9 cellular contexts compared by ENCODE assay signal in the genomic region with DNA sequence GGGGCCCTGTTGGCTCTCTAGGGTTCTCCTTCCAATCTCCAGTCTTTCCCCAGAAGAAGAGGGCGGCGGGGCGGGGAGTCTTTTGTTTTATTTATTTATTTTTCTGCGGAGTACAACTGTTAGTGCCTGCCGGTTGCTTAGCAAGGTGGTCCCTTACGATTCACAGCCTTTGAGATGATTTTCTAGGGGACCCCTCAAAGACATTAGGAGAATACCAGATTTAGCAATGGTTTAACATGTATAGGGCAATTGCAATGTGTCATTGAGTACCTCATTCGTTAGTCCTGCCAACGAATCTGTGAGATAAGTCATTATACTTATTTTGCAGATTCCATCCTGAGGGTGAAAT. TPM values are rescaled to one million over a fixed set of nuclear protein-coding genes. Genes with fewer than 3 reads are reported as not detected.
DNase-seq lines count a peak whose midpoint lies in the region; ATAC-seq and TF ChIP-seq lines count a peak whose summit lies in the region.
"Had no signal": no experiment of that assay in that cellular context is flagged by ENCODE, and none has a peak within 500 bp of the region (broad histone marks: within the 10 kb centered on the region; RNA-seq: fewer than 3 reads in every experiment).

No MANE protein-coding gene starts in this region.

- H3K9ac ChIP-seq in fibroblast of lung (ENCODE audit: insufficient read depth, low read length): no peak overlapping the region

- H3K9me3 ChIP-seq in fibroblast of lung (ENCODE audit: control insufficient read depth, insufficient read depth, low read depth, low read length): no peaks in the 10 kb centered on the region

- H3K4me2 ChIP-seq in fibroblast of lung (ENCODE audit: extremely low read depth, insufficient read depth, low read length): peak overlapping the region; percentile 49

- H3K79me2 ChIP-seq in fibroblast of lung (ENCODE audit: control insufficient read depth, insufficient read depth, low read length): peaks cover 10% of the 10 kb centered on the region

- ATAC-seq in GM18868 (IDR thresholded peaks at IDR 0.05; ENCODE audit: unreplicated experiment) (peak; percentile 9), GM18870 (IDR thresholded peaks at IDR 0.05; ENCODE audit: unreplicated experiment) (no peak)

- H2AFZ ChIP-seq in fibroblast of lung (ENCODE audit: low read length): peak overlapping the region; percentile 92

- DNase-seq in RWPE1 (ENCODE audit: low spot score) (no peak), fibroblast of lung (ENCODE audit: low read depth in 2 of 2) (no peak), skeletal muscle cell (ENCODE audit: low read depth) (no peak), DMS114 treated with DMSO at 0.1 percent for 48 hours (lab: John Stamatoyannopoulos, UW; ENCODE audit: unreplicated experiment) (no peak), RKO (ENCODE audit: low spot score) (no peak), COR-L47 (lab: John Stamatoyannopoulos, UW) (no peak)

- peaks cover 4% of the 10 kb centered on the region for H3K4me1 ChIP-seq in fibroblast of lung (ENCODE audit: control insufficient read depth, extremely low read depth, insufficient read depth, low read length)

- H3K4me3 ChIP-seq in fibroblast of lung (replicated peaks in 1 of 4; ENCODE audit: control extremely low read depth in 1 of 4, insufficient read depth in 1 of 4, low read depth in 3 of 4, low read length in 4 of 4): peak overlapping the region; percentile 84 to 98 (median 94)
- H3K4me3 ChIP-seq in skeletal muscle cell (ENCODE audit: low read depth, low read length): peak overlapping the region; percentile 99

- POLR2A ChIA-PET in RWPE1 (lab: Yijun Ruan, JAX; ENCODE audit: low non-redundant PET): no interaction called here

- CTCF ChIA-PET in RWPE1 (lab: Yijun Ruan, JAX): interaction anchor here (0.7 to 2.6 kb wide), 4 partner anchors 55 to 636 kb away, joined by 3 to 8 read pairs (median 3); no protein-coding TSS in a partner anchor

- peaks cover 12% of the 10 kb centered on the region for H3K36me3 ChIP-seq in fibroblast of lung (ENCODE audit: control insufficient read depth, insufficient read depth, low read length)

- H4K20me1 ChIP-seq in fibroblast of lung (ENCODE audit: control insufficient read depth, extremely low read depth, insufficient read depth, low read length): no peaks in the 10 kb centered on the region

- no peaks in the 10 kb centered on the region for H3K27me3 ChIP-seq in fibroblast of lung (ENCODE audit: control insufficient read depth, insufficient read depth, low read length)

- H3K27ac ChIP-seq in RWPE1 (peak overlapping the region; percentile 83), fibroblast of lung (ENCODE audit: insufficient read depth, low read length) (peak overlapping the region; percentile 2)

- no peak for TF ChIP-seq CTCF in RWPE1 (conservative IDR thresholded peaks at IDR 0.05; ENCODE audit: low read depth)
- TF ChIP-seq CTCF in fibroblast of lung (conservative IDR thresholded peaks at IDR 0.05 in 1 of 2, IDR thresholded peaks at IDR 0.05 in 1 of 2; ENCODE audit: low read depth in 1 of 2, low read length in 2 of 2): no peak

RNA-seq across cellular contexts. Expression of gene MRPL16, which starts 0.3 kb away (rescaled TPM):
- 39.3 and 43.1 TPM in 2 replicates for total RNA-seq in fibroblast of lung
- 64.9 and 70.9 TPM in 2 replicates for polyA plus RNA-seq in fibroblast of lung
- 47.8 and 52.5 TPM in 2 replicates for polyA plus RNA-seq in fibroblast of lung (2012)
- 9.9 and 19.2 TPM in 2 replicates for polyA minus RNA-seq in fibroblast of lung (ENCODE audit: low replicate concordance)

RNA-seq across cellular contexts. Expression of gene CBLIF, which starts 34.4 kb away (rescaled TPM):
- not detected in 2 replicates for total RNA-seq in fibroblast of lung
- not detected in 2 replicates for polyA plus RNA-seq in fibroblast of lung
- not detected in 2 replicates for polyA plus RNA-seq in fibroblast of lung (2012)
- not detected in 2 replicates for polyA minus RNA-seq in fibroblast of lung (ENCODE audit: low replicate concordance)
- total RNA-seq: dermis microvascular lymphatic vessel endothelial cell had no signal

RNA-seq across cellular contexts. Expression of gene TCN1, which starts 55.4 kb away (rescaled TPM):
- not detected in 2 replicates for total RNA-seq in fibroblast of lung
- polyA plus RNA-seq in fibroblast of lung: not detected in 2 replicates
- polyA plus RNA-seq in fibroblast of lung (2012): not detected in 2 replicates
- not detected in 2 replicates for polyA minus RNA-seq in fibroblast of lung (ENCODE audit: low replicate concordance)
- total RNA-seq: dermis microvascular lymphatic vessel endothelial cell had no signal

RNA-seq across cellular contexts. Expression of gene STX3, which starts 55.7 kb away (rescaled TPM):
- 19.0 and 23.9 TPM in 2 replicates for total RNA-seq in fibroblast of lung
- 21.9 and 22.0 TPM in 2 replicates for polyA plus RNA-seq in fibroblast of lung
- polyA plus RNA-seq in fibroblast of lung (2012): 11.1 and 14.8 TPM in 2 replicates
- polyA minus RNA-seq in fibroblast of lung (ENCODE audit: low replicate concordance): 4.7 and 7.6 TPM in 2 replicates
